Comparison of ENCODE assay signal across 23 cellular contexts in the genomic region with DNA sequence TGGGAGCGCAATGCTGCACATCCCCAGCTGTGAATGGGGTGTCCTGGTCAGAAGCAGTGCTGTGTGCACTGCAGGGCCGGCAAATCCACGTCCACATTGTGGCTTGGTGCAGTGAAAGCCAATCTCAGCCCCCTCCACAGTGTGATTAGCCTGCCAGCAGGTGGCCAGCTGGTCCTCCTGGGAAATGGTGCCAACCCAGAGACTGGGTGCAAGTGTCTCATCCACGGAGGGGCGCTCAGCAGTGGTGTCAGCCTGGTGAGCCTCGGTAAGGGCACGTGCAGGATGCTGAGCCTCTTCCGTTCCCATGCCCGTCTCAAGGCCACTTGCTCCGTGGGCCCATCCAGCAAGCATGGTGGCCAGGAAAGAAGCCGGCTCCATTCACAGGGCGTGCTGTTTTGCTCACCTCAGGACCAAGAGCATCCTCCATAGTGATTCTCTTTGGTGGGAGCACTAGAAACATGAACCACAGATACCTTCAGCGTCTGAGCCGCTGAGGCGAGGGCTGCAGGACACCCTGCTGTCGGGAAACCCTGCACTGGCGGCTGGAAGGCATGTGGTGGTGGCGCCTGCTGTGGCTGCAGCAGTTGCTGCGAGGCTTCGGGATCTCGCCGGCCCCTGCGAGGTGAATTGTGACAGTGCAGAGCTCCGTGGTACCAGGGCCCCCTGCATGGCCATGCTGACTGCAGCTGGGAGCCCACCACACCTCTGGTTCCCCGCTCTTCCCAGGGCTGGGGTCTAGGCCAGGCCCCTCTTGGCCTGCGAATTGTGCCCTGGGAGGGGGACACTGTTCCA.
"Had no signal": no experiment of that assay in that cellular context is flagged by ENCODE, and none has a peak within 500 bp of the region (broad histone marks: within the 10 kb centered on the region; RNA-seq: fewer than 3 reads in every experiment).

No MANE protein-coding gene starts in this region.

- ATAC-seq: activated CD4-positive, alpha-beta T cell treated with anti-CD3 and anti-CD28 coated beads for 36 hours; activated naive CD8-positive, alpha-beta T cell treated with anti-CD3 and anti-CD28 coated beads, Interleukin-2, amount 50 U/mL, for 24 hours; activated T-cell treated with anti-CD3 and anti-CD28 coated beads, Interleukin-2, amount 50 U/mL, for 4 hours; heart right ventricle; naive thymus-derived CD4-positive, alpha-beta T cell had no signal

- H3K4me1 ChIP-seq: prostate gland had no signal

- H3K36me3 Mint-ChIP-seq: immature natural killer cell had no signal

- H3K27ac Mint-ChIP-seq: activated B cell treated with CpG ODN at 0.5 μM for 24 hours; activated CD4-positive, alpha-beta T cell treated with anti-CD3 and anti-CD28 coated beads for 36 hours; activated naive CD8-positive, alpha-beta T cell treated with anti-CD3 and anti-CD28 coated beads, Interleukin-2, amount 50 U/mL, for 24 hours; T-helper 1 cell treated with Interleukin-12 subunit alpha and Interleukin-12 subunit beta and Interleukin-4 antibody, amounts not matched to agents 30 μg/mL and 1 μg/mL, for 36 hours had no signal

- H3K4me3 ChIP-seq: heart right ventricle, left ventricle myocardium inferior, ovary, prostate gland, spleen, upper lobe of left lung had no signal

- FAIRE-seq: endometrium had no signal

- H3K27me3 Mint-ChIP-seq: activated B cell treated with CpG ODN at 0.5 μM for 24 hours; activated CD4-positive, alpha-beta T cell treated with anti-CD3 and anti-CD28 coated beads for 36 hours; activated naive CD8-positive, alpha-beta T cell treated with anti-CD3 and anti-CD28 coated beads, Interleukin-2, amount 50 U/mL, for 24 hours; naive thymus-derived CD4-positive, alpha-beta T cell had no signal

- H3K9me3 Mint-ChIP-seq: activated B cell treated with CpG ODN at 0.5 μM for 24 hours; activated naive CD8-positive, alpha-beta T cell treated with anti-CD3 and anti-CD28 coated beads, Interleukin-2, amount 50 U/mL, for 24 hours; activated T-cell treated with anti-CD3 and anti-CD28 coated beads, Interleukin-2, amount 50 U/mL, for 4 hours had no signal

- H3K27ac ChIP-seq: heart right ventricle, left ventricle myocardium inferior, ovary, prostate gland, spleen, upper lobe of left lung had no signal

- H3K4me3 Mint-ChIP-seq: activated CD4-positive, alpha-beta T cell treated with anti-CD3 and anti-CD28 coated beads for 36 hours had no signal

- H3K9me3 ChIP-seq: ovary, prostate gland had no signal

- DNase-seq: activated B cell treated with CpG ODN at 0.5 μM for 24 hours; activated CD4-positive, alpha-beta T cell treated with anti-CD3 and anti-CD28 coated beads for 36 hours; activated CD4-positive, alpha-beta T cell treated with anti-CD3 and anti-CD28 coated beads, Interleukin-2, amount 50 U/mL, for 4 hours; activated CD8-positive, alpha-beta memory T cell treated with anti-CD3 and anti-CD28 coated beads for 24 hours; activated CD8-positive, alpha-beta memory T cell treated with anti-CD3 and anti-CD28 coated beads, Interleukin-2, amount 50 U/mL, for 4 hours; activated effector memory CD4-positive, alpha-beta T cell treated with Interleukin-2 at 50 U/mL for 16 hours; activated naive CD4-positive, alpha-beta T cell treated with anti-CD3 and anti-CD28 coated beads, Interleukin-2, amount 50 U/mL, for 16 hours; activated naive CD8-positive, alpha-beta T cell treated with anti-CD3 and anti-CD28 coated beads, Interleukin-2, amount 50 U/mL, for 24 hours; activated T-cell treated with anti-CD3 and anti-CD28 coated beads, Interleukin-2, amount 50 U/mL, for 4 hours; erythroblast; foreskin fibroblast; heart right ventricle; immature natural killer cell; left ventricle myocardium inferior; naive thymus-derived CD4-positive, alpha-beta T cell; ovary; spleen; stimulated activated CD4-positive, alpha-beta T cell treated with anti-CD3 and anti-CD28 coated beads, Interleukin-4, amount 100 ng/mL, for 1 hour; stimulated activated naive CD4-positive, alpha-beta T cell had no signal
